24 cellular contexts compared by ENCODE assay signal in genomic region chr7:76400248-76400647, GRCh38. TPM values are rescaled to one million over a fixed set of nuclear protein-coding genes. Genes with fewer than 3 reads are reported as not detected.
DNase-seq lines count a peak whose midpoint lies in the region; ATAC-seq, FAIRE-seq and TF ChIP-seq lines count a peak whose summit lies in the region.
"Had no signal": no experiment of that assay in that cellular context is flagged by ENCODE, and none has a peak within 500 bp of the region (broad histone marks: within the 10 kb centered on the region; RNA-seq: fewer than 3 reads in every experiment).

No MANE protein-coding gene starts in this region.

- H3K79me2 ChIP-seq in K562 (ENCODE audit: control insufficient read depth, insufficient read depth, low read length): peaks cover 14% of the 10 kb centered on the region
- H3K79me2 ChIP-seq in osteoblast (ENCODE audit: insufficient read depth, low read length): no peaks in the 10 kb centered on the region

- FAIRE-seq in K562 (lab: Jason Lieb, UNC): no peak
- FAIRE-seq: A549, D721Med, GM12878, GM19239 had no signal

- no peak for TF ChIP-seq EP300 in K562 (IDR thresholded peaks at IDR 0.05; ENCODE audit: low read length)

- POLR2A ChIA-PET in K562 (lab: Yijun Ruan, JAX): interaction anchor here (1.3 to 1.8 kb wide), 2 partner anchors 11 kb away, joined by 3 to 5 read pairs; no protein-coding TSS in a partner anchor

- H3K4me2 ChIP-seq in K562 (ENCODE audit: insufficient read depth, low read length) (no peak overlapping the region), osteoblast (ENCODE audit: insufficient read depth, low read length) (no peak overlapping the region)
- H3K4me2 ChIP-seq: A549; BLaER1 treated with 17β-estradiol and CSF1 and Interleukin-3, amounts not matched to agents 10 nM and 100 nM; GM23338 had no signal

- 0 out of 4 replicates have a peak overlapping the region, but pooled peaks of 1 of the 2 experiments have one; percentile 1 for H3K9ac ChIP-seq in K562 (ENCODE audit: insufficient read depth in 1 of 2, low read depth in 2 of 2, low read length in 2 of 2)
- H3K9ac ChIP-seq: BLaER1 treated with 17β-estradiol and CSF1 and Interleukin-3, amounts not matched to agents 10 nM and 100 nM had no signal

- BruUV-seq in K562 (replicated peaks; lab: Mats Ljungman, UMichigan): no TSS peak

- no peaks in the 10 kb centered on the region for H3K9me1 ChIP-seq in K562 (ENCODE audit: control insufficient read depth, insufficient read depth, low read length)

- H3K36me3 ChIP-seq in H7 (replicated peaks; ENCODE audit: control insufficient read depth, insufficient read depth, low read length) (no peaks in the 10 kb centered on the region), K562 (ENCODE audit: control insufficient read depth, insufficient read depth, low read length) (peaks cover 3% of the 10 kb centered on the region; the same call in 1 of the 3 replicates), osteoblast (ENCODE audit: insufficient read depth, low read length) (no peaks in the 10 kb centered on the region), spleen (no peaks in the 10 kb centered on the region)
- H3K36me3 ChIP-seq in effector memory CD4-positive, alpha-beta T cell (ENCODE audit: control insufficient read depth, insufficient read depth, low read length): no peaks in the 10 kb centered on the region
- H3K36me3 ChIP-seq: BE2C; BLaER1 treated with 17β-estradiol and CSF1 and Interleukin-3, amounts not matched to agents 10 nM and 100 nM; HAP-1 had no signal

- no peak overlapping the region for H2AFZ ChIP-seq in K562 (ENCODE audit: low read depth, low read length)
- H2AFZ ChIP-seq in osteoblast (ENCODE audit: low read length): no peak overlapping the region
- H2AFZ ChIP-seq: GM23338 had no signal

- TF ChIP-seq CTCF in K562 (IDR thresholded peaks at IDR 0.05 in 2 of 3, conservative IDR thresholded peaks at IDR 0.05 in 1 of 3; ENCODE audit: insufficient read depth in 2 of 3, low read depth in 1 of 3, low read length in 3 of 3) (no peak), osteoblast (IDR thresholded peaks at IDR 0.05; ENCODE audit: extremely low read depth, low read depth, low read length) (no peak), spleen (IDR thresholded peaks at IDR 0.05 in 8 of 11, conservative IDR thresholded peaks at IDR 0.05 in 3 of 11) (no peak)

- CTCF ChIA-PET in K562 (lab: Yijun Ruan, JAX; ENCODE audit: low intra/inter-chr PET ratio): no interaction called here

- H3K27ac ChIP-seq in K562 (ENCODE audit: extremely low read depth, low read depth, low read length) (no peak overlapping the region), osteoblast (ENCODE audit: low read depth, low read length) (no peak overlapping the region), spleen (peak overlapping the region in 2 of 8 donors; percentile 31 to 48)
- no peak overlapping the region for H3K27ac ChIP-seq in effector memory CD4-positive, alpha-beta T cell (ENCODE audit: insufficient read depth, low read length, poor library complexity, severe bottlenecking)
- H3K27ac ChIP-seq: A549; BLaER1 treated with 17β-estradiol and CSF1 and Interleukin-3, amounts not matched to agents 10 nM and 100 nM had no signal

- no peaks in the 10 kb centered on the region for H3K9me3 ChIP-seq in K562 (replicated peaks; ENCODE audit: control insufficient read depth, insufficient read depth, low read depth, low read length)
- H3K9me3 ChIP-seq in osteoblast (ENCODE audit: low read depth, low read length): no peaks in the 10 kb centered on the region
- no peaks in the 10 kb centered on the region for H3K9me3 ChIP-seq in spleen
- H3K9me3 ChIP-seq in effector memory CD4-positive, alpha-beta T cell (ENCODE audit: control insufficient read depth, low read length): no peaks in the 10 kb centered on the region
- H3K9me3 ChIP-seq: A549; BE2C; BLaER1 treated with 17β-estradiol and CSF1 and Interleukin-3, amounts not matched to agents 10 nM and 100 nM; HAP-1 had no signal

- in situ Hi-C loops in K562 (cut with MboI): no loop called here

- H3K4me3 ChIP-seq in H7 (ENCODE audit: insufficient read depth, low read depth, low read length): no peak overlapping the region
- H3K4me3 ChIP-seq in K562: no peak overlapping the region
- no peak overlapping the region for H3K4me3 ChIP-seq in osteoblast (ENCODE audit: insufficient read depth, low read length)
- H3K4me3 ChIP-seq in spleen: no peak overlapping the region
- H3K4me3 ChIP-seq in effector memory CD4-positive, alpha-beta T cell (ENCODE audit: insufficient read depth, low read depth, low read length, poor library complexity, severe bottlenecking): no peak overlapping the region
- H3K4me3 ChIP-seq: A549; BLaER1 treated with 17β-estradiol and CSF1 and Interleukin-3, amounts not matched to agents 10 nM and 100 nM; GM12878; GM23338; HAP-1 had no signal

- H4K20me1 ChIP-seq in K562 (replicated peaks; ENCODE audit: control insufficient read depth, insufficient read depth, low read length) (no peaks in the 10 kb centered on the region), osteoblast (ENCODE audit: insufficient read depth, low read length) (no peaks in the 10 kb centered on the region)
- H4K20me1 ChIP-seq: BLaER1 treated with 17β-estradiol and CSF1 and Interleukin-3, amounts not matched to agents 10 nM and 100 nM had no signal

- H3K4me1 ChIP-seq in K562 (replicated peaks in 1 of 2; ENCODE audit: control insufficient read depth in 2 of 2, insufficient read depth in 2 of 2, low read length in 2 of 2) (peaks cover 23 to 36% of the 10 kb centered on the region in 2 experiments), osteoblast (ENCODE audit: insufficient read depth, low read length) (peaks cover 8% of the 10 kb centered on the region), spleen (peaks cover 7 to 47% (median 29%) of the 10 kb centered on the region in 6 donors)
- H3K4me1 ChIP-seq in effector memory CD4-positive, alpha-beta T cell (ENCODE audit: control insufficient read depth, insufficient read depth, low read length, poor library complexity, severe bottlenecking): peaks cover 10% of the 10 kb centered on the region

- 89% methylated on average over 22 of the region's 23 CpGs for WGBS in K562 (ENCODE audit: insufficient coverage, low coverage, missing lambda C conversion rate)
- 74 to 90% (median 82%) methylated on average over 20 to 23 of the region's 23 CpGs for WGBS in spleen, 5 donors

- TF ChIP-seq RAD21 in K562 (CRISPR knock-in tag; conservative IDR thresholded peaks at IDR 0.05 in 1 of 2, IDR thresholded peaks at IDR 0.05 in 1 of 2): no peak

- intact Hi-C loops in K562 (cut with micrococcal nuclease) (no loop called here), spleen (cut with DNase I; ENCODE audit: low total_unique reads) (no loop called here)

- ATAC-seq in K562: no peak
- ATAC-seq: A549, GM12878, GM23338 had no signal

- DNase-seq in H7: peak; percentile 33
- DNase-seq in K562 (ENCODE audit: extremely low read depth in 1 of 4, low spot score in 3 of 4): no peak
- peak; percentile 45 for DNase-seq in osteoblast (ENCODE audit: insufficient read length, low spot score, missing footprints)
- DNase-seq in spleen: peak; percentile 83
- DNase-seq in effector memory CD4-positive, alpha-beta T cell: no peak
- DNase-seq in NCI-H748 (lab: John Stamatoyannopoulos, UW; ENCODE audit: unreplicated experiment): no peak
- DNase-seq in NCI-H2107 treated with DMSO at 0.1 percent for 48 hours (lab: John Stamatoyannopoulos, UW; ENCODE audit: unreplicated experiment): no peak
- DNase-seq: 8988T; ACHN; AML-193; BE2C; CD4-positive, alpha-beta T cell; CD8-positive, alpha-beta memory T cell; DMS 273 treated with DMSO at 0.1 percent for 48 hours; DMS79; EL; GDM1 had no signal

- no peak for TF ChIP-seq POLR2A in K562 (conservative IDR thresholded peaks at IDR 0.05)
- no peak for TF ChIP-seq POLR2A in spleen (IDR thresholded peaks at IDR 0.05)

- H3K27me3 ChIP-seq in H7 (ENCODE audit: control insufficient read depth, insufficient read depth, low read length): no peaks in the 10 kb centered on the region; the same call in 1 of the 2 replicates
- H3K27me3 ChIP-seq in K562 (ENCODE audit: control insufficient read depth in 2 of 2, insufficient read depth in 2 of 2, low read length in 2 of 2): no peaks in the 10 kb centered on the region
- no peaks in the 10 kb centered on the region for H3K27me3 ChIP-seq in osteoblast (ENCODE audit: insufficient read depth, low read length)
- H3K27me3 ChIP-seq in spleen (replicated peaks in 1 of 7): no peaks in the 10 kb centered on the region
- no peaks in the 10 kb centered on the region for H3K27me3 ChIP-seq in effector memory CD4-positive, alpha-beta T cell (replicated peaks; ENCODE audit: control insufficient read depth, insufficient read depth, low read length, poor library complexity, severe bottlenecking)
- H3K27me3 ChIP-seq: BE2C; BLaER1 treated with 17β-estradiol and CSF1 and Interleukin-3, amounts not matched to agents 10 nM and 100 nM had no signal

RNA-seq across cellular contexts. Expression of gene SSC4D, which starts 9.2 kb away (rescaled TPM):
- 19.6 and 25.5 TPM in 2 replicates for total RNA-seq in H7 (2014; rRNA removed; shearing (Covaris generic))
- 0.74 and 1.7 TPM in 2 replicates for total RNA-seq in K562 (2011; cell fraction: chromatin; rRNA removed; ENCODE audit: low replicate concordance)
- total RNA-seq in K562 (2011; cell fraction: nucleolus; rRNA removed): 2.6 and 3.0 TPM in 2 replicates
- 1.2 TPM in 2 replicates for total RNA-seq in K562 (2011; cell fraction: nucleoplasm; rRNA removed)
- total RNA-seq in K562 (2014; rRNA removed): 0.41 and 0.49 TPM in 2 replicates
- 0.19 and 0.65 TPM in 2 replicates for total RNA-seq in K562 (2014; rRNA removed; fragmentation: Illumina TruSeq; extraction: Trizol)
- total RNA-seq in K562 (2015; rRNA removed; fragmentation: Illumina TruSeq; extraction: Trizol): 0.98 and 1.1 TPM in 2 replicates
- total RNA-seq in K562 (2021): 0.98 and 1.2 TPM in 2 replicates
- 0.91 and 1.2 TPM in 2 replicates for polyA plus RNA-seq in K562 (2011; rRNA removed)
- 0.71 and 2.0 TPM in 2 replicates for polyA plus RNA-seq in K562 (2011; cell fraction: cytosol; rRNA removed)
- polyA plus RNA-seq in K562 (2011; cell fraction: nucleus; rRNA removed): 1.8 and 2.8 TPM in 2 replicates
- 1.9 and 4.0 TPM in 2 replicates for polyA plus RNA-seq in K562 (2012)
- polyA plus RNA-seq in K562 (2014; fragmentation: Illumina TruSeq; extraction: Trizol): 0.80 and 1.5 TPM in 2 replicates
- polyA plus RNA-seq in K562 (2014; fragmentation: Nextera tagmentation; extraction: Ambion mirVana): under 1 TPM in 1 of 2 experiments, not detected in 1; 0.06 TPM
- polyA plus RNA-seq in K562 (2014; rRNA removed): 0.67 and 1.0 TPM in 2 replicates
- polyA minus RNA-seq in K562 (2011; rRNA and poly(A)+ RNA removed): 0.30 and 0.53 TPM in 2 replicates
- 0.55 and 0.76 TPM in 2 replicates for polyA minus RNA-seq in K562 (2011; cell fraction: cytosol; rRNA and poly(A)+ RNA removed)
- 0.27 TPM in 1 of 2 replicates, not detected in the other for polyA minus RNA-seq in K562 (2011; cell fraction: nucleus; rRNA and poly(A)+ RNA removed)
- total RNA-seq in osteoblast: 0.88 and 1.1 TPM in 2 replicates
- 1 to 10 TPM in 2 of 7 donors, under 1 TPM in 5; 0.11 to 1.5 (median 0.43) TPM for total RNA-seq in spleen
- polyA plus RNA-seq in spleen: 1 to 10 TPM in 2 of 3 donors, under 1 TPM in 1; 0.68 to 1.2 (median 1.1) TPM
- total RNA-seq: CD4-positive, alpha-beta T cell had no signal

RNA-seq across cellular contexts. Expression of gene ZP3, which starts 24.5 kb away (rescaled TPM):
- total RNA-seq in H7 (2014; rRNA removed; shearing (Covaris generic)): 5.3 and 6.9 TPM in 2 replicates
- total RNA-seq in K562 (2011; cell fraction: chromatin; rRNA removed; ENCODE audit: low replicate concordance): 2.2 and 6.3 TPM in 2 replicates
- total RNA-seq in K562 (2011; cell fraction: nucleolus; rRNA removed): 6.0 and 6.3 TPM in 2 replicates
- 4.5 and 6.0 TPM in 2 replicates for total RNA-seq in K562 (2011; cell fraction: nucleoplasm; rRNA removed)
- total RNA-seq in K562 (2014; rRNA removed): 2.5 and 3.8 TPM in 2 replicates
- total RNA-seq in K562 (2014; rRNA removed; fragmentation: Illumina TruSeq; extraction: Trizol): 1.5 and 2.3 TPM in 2 replicates
- total RNA-seq in K562 (2015; rRNA removed; fragmentation: Illumina TruSeq; extraction: Trizol): 2.8 and 2.9 TPM in 2 replicates
- total RNA-seq in K562 (2021): 2.3 and 3.9 TPM in 2 replicates
- polyA plus RNA-seq in K562 (2011; rRNA removed): 2.4 and 8.1 TPM in 2 replicates
- 8.3 and 10.1 TPM in 2 replicates for polyA plus RNA-seq in K562 (2011; cell fraction: cytosol; rRNA removed)
- 3.7 and 5.1 TPM in 2 replicates for polyA plus RNA-seq in K562 (2011; cell fraction: nucleus; rRNA removed)
- polyA plus RNA-seq in K562 (2012): 3.5 and 13.7 TPM in 2 replicates
- 3.5 and 3.8 TPM in 2 replicates for polyA plus RNA-seq in K562 (2014; fragmentation: Illumina TruSeq; extraction: Trizol)
- polyA plus RNA-seq in K562 (2014; fragmentation: Nextera tagmentation; extraction: Ambion mirVana): 1 to 10 TPM; 2.0 to 2.8 TPM
- 1.4 and 3.7 TPM in 2 replicates for polyA plus RNA-seq in K562 (2014; rRNA removed)
- polyA minus RNA-seq in K562 (2011; rRNA and poly(A)+ RNA removed): 5.2 and 5.3 TPM in 2 replicates
- 4.2 and 12.3 TPM in 2 replicates for polyA minus RNA-seq in K562 (2011; cell fraction: cytosol; rRNA and poly(A)+ RNA removed)
- 3.1 and 3.8 TPM in 2 replicates for polyA minus RNA-seq in K562 (2011; cell fraction: nucleus; rRNA and poly(A)+ RNA removed)
- total RNA-seq in osteoblast: 3.5 and 6.2 TPM in 2 replicates
- 1 to 10 TPM; 1.3 to 7.5 (median 2.5) TPM for total RNA-seq in spleen
- 1 to 10 TPM; 3.3 to 5.0 (median 4.3) TPM for polyA plus RNA-seq in spleen

RNA-seq across cellular contexts. Expression of gene YWHAG, which starts 41.5 kb away (rescaled TPM):
- 83.2 and 91.8 TPM in 2 replicates for total RNA-seq in H7 (2014; rRNA removed; shearing (Covaris generic))
- 60.5 and 71.2 TPM in 2 replicates for total RNA-seq in K562 (2011; cell fraction: chromatin; rRNA removed; ENCODE audit: low replicate concordance)
- 39.9 and 41.7 TPM in 2 replicates for total RNA-seq in K562 (2011; cell fraction: nucleolus; rRNA removed)
- total RNA-seq in K562 (2011; cell fraction: nucleoplasm; rRNA removed): 59.5 and 77.9 TPM in 2 replicates
- total RNA-seq in K562 (2014; rRNA removed) (50.3 and 53.2 TPM in 2 replicates), K562 (2014; rRNA removed; fragmentation: Illumina TruSeq; extraction: Trizol) (144 and 155 TPM in 2 replicates), K562 (2015; rRNA removed; fragmentation: Illumina TruSeq; extraction: Trizol) (135 and 136 TPM in 2 replicates), K562 (2021) (238 and 246 TPM in 2 replicates), osteoblast (99.9 and 121 TPM in 2 replicates), spleen (100 to 1,000 TPM in 1 of 7 donors, 10 to 100 TPM in 6; 60.6 to 108 (median 80.5) TPM)
- polyA plus RNA-seq in K562 (2011; rRNA removed) (67.6 and 94.5 TPM in 2 replicates), K562 (2014; fragmentation: Illumina TruSeq; extraction: Trizol) (200 and 204 TPM in 2 replicates), K562 (2014; fragmentation: Nextera tagmentation; extraction: Ambion mirVana) (10 to 100 TPM; 30.4 to 37.6 TPM), K562 (2014; rRNA removed) (74.9 and 83.6 TPM in 2 replicates), spleen (10 to 100 TPM; 19.7 to 35.6 (median 26.2) TPM)
- polyA plus RNA-seq in K562 (2011; cell fraction: cytosol; rRNA removed): 43.4 and 52.2 TPM in 2 replicates
- 30.1 and 40.2 TPM in 2 replicates for polyA plus RNA-seq in K562 (2011; cell fraction: nucleus; rRNA removed)
- polyA plus RNA-seq in K562 (2012): 142 and 212 TPM in 2 replicates
- polyA minus RNA-seq in K562 (2011; rRNA and poly(A)+ RNA removed): 142 and 187 TPM in 2 replicates
- polyA minus RNA-seq in K562 (2011; cell fraction: cytosol; rRNA and poly(A)+ RNA removed): 110 and 154 TPM in 2 replicates
- polyA minus RNA-seq in K562 (2011; cell fraction: nucleus; rRNA and poly(A)+ RNA removed): 23.0 and 31.1 TPM in 2 replicates

Comparison
In these comparisons a context has a peak if more than half of its experiments do, and no peak if none do; other contexts are left out.
1. DNase-seq: peak in H7 (single experiment), osteoblast (single experiment) and spleen (single experiment); none in K562 (0 of 4), effector memory CD4-positive, alpha-beta T cell (0 of 3), NCI-H748 (single experiment) and NCI-H2107 treated with DMSO at 0.1 percent for 48 hours (single experiment).